ENCODE assay signal across 14 cellular contexts in genomic region chr2:104429978-104430740, GRCh38.
DNase-seq lines count a peak whose midpoint lies in the region; ATAC-seq and TF ChIP-seq lines count a peak whose summit lies in the region.
"Had no signal": no experiment of that assay in that cellular context is flagged by ENCODE, and none has a peak within 500 bp of the region (broad histone marks: within the 10 kb centered on the region; RNA-seq: fewer than 3 reads in every experiment).

No MANE protein-coding gene starts in this region.

- H3K18ac ChIP-seq in neuronal stem cell (ENCODE audit: low read length) = no peak overlapping the region

- peak overlapping the region in 42 of 59 donors; percentile 3 to 69 (median 31) for H3K4me3 ChIP-seq in dorsolateral prefrontal cortex
- peak overlapping the region in 1 of 2 donors; percentile 1 for H3K4me3 ChIP-seq in neuronal stem cell (ENCODE audit: low read length in 2 of 2)
- H3K4me3 ChIP-seq: ascending aorta, stomach had no signal

- H3K27ac ChIP-seq in dorsolateral prefrontal cortex (peak overlapping the region; percentile 16 to 97 (median 91)), neuronal stem cell (replicated peaks; ENCODE audit: low read length) (no peak overlapping the region)
- H3K27ac ChIP-seq: ascending aorta, HL-60, stomach had no signal

- no peaks in the 10 kb centered on the region for H3K9me3 ChIP-seq in neuronal stem cell (replicated peaks in 1 of 2; ENCODE audit: control insufficient read depth in 2 of 2, insufficient read depth in 1 of 2, low read depth in 1 of 2, low read length in 2 of 2)
- H3K9me3 ChIP-seq: ascending aorta, stomach had no signal

- H2AFZ ChIP-seq in neuronal stem cell (ENCODE audit: low read length) = peak overlapping the region; percentile 63

- H2BK15ac ChIP-seq in neuronal stem cell (ENCODE audit: low read length) = no peak overlapping the region

- no peak overlapping the region for H2BK5ac ChIP-seq in neuronal stem cell (ENCODE audit: low read length)

- no peaks in the 10 kb centered on the region for H3K4me1 Mint-ChIP-seq in activated T-cell treated with anti-CD3 and anti-CD28 coated beads, Interleukin-2, amount 50 U/mL, for 72 hours (ENCODE audit: low read depth)
- H3K4me1 Mint-ChIP-seq in nephron progenitor cell = peaks cover 42% of the 10 kb centered on the region

- no peak overlapping the region for H2BK12ac ChIP-seq in neuronal stem cell (ENCODE audit: low read length)

- no peak for ATAC-seq in activated T-cell treated with anti-CD3 and anti-CD28 coated beads, Interleukin-2, amount 50 U/mL, for 72 hours (replicated peaks in 1 of 2)
- no peak for ATAC-seq in esophagus mucosa
- ATAC-seq: left cardiac atrium had no signal

- no peak overlapping the region for H3K4ac ChIP-seq in neuronal stem cell (ENCODE audit: low read length)

- no peaks in the 10 kb centered on the region for H3K36me3 ChIP-seq in neuronal stem cell (replicated peaks in 1 of 2; ENCODE audit: control insufficient read depth in 2 of 2, insufficient read depth in 2 of 2, low read length in 2 of 2)
- H3K36me3 ChIP-seq: ascending aorta, stomach had no signal

- H3K27me3 Mint-ChIP-seq in activated T-cell treated with anti-CD3 and anti-CD28 coated beads, Interleukin-2, amount 50 U/mL, for 72 hours (ENCODE audit: low read depth) = peaks cover 48% of the 10 kb centered on the region
- H3K27me3 Mint-ChIP-seq in nephron progenitor cell (ENCODE audit: low read depth, poor library complexity) = peaks cover 3% of the 10 kb centered on the region

- no peak overlapping the region for H3K9ac ChIP-seq in neuronal stem cell (ENCODE audit: low read depth, low read length, poor library complexity)

- H3K27ac Mint-ChIP-seq in activated T-cell treated with anti-CD3 and anti-CD28 coated beads, Interleukin-2, amount 50 U/mL, for 72 hours = no peak overlapping the region
- H3K27ac Mint-ChIP-seq in nephron progenitor cell = no peak overlapping the region

- no peaks in the 10 kb centered on the region for H3K9me3 Mint-ChIP-seq in activated T-cell treated with anti-CD3 and anti-CD28 coated beads, Interleukin-2, amount 50 U/mL, for 72 hours
- no peaks in the 10 kb centered on the region for H3K9me3 Mint-ChIP-seq in nephron progenitor cell

- TF ChIP-seq CTCF in dorsolateral prefrontal cortex (IDR thresholded peaks at IDR 0.05 in 54 of 56, conservative IDR thresholded peaks at IDR 0.05 in 2 of 56; ENCODE audit: low read depth in 1 of 56, partially characterized antibody in 56 of 56) = peak in 4 of 56 donors; percentile 5 to 15 (median 10)
- no peak for TF ChIP-seq CTCF in nephron progenitor cell (IDR thresholded peaks at IDR 0.05)

- H2AK5ac ChIP-seq in neuronal stem cell (ENCODE audit: low read depth, low read length) = no peak overlapping the region

- DNase-seq in DMS53 treated with DMSO at 0.1 percent for 48 hours (lab: John Stamatoyannopoulos, UW; ENCODE audit: unreplicated experiment) (peak; percentile 24), NCI-H2107 treated with DMSO at 0.1 percent for 48 hours (lab: John Stamatoyannopoulos, UW; ENCODE audit: unreplicated experiment) (peak; percentile 56), dorsolateral prefrontal cortex (peak in 8 of 10 donors; percentile 55 to 83 (median 71)), neuronal stem cell (ENCODE audit: low spot score) (peak; percentile 80), nephron progenitor cell (no peak), mesenteric fat pad (ENCODE audit: low spot score) (no peak)
- no peak for DNase-seq in activated T-cell treated with anti-CD3 and anti-CD28 coated beads, Interleukin-2, amount 50 U/mL, for 72 hours
- DNase-seq: activated effector memory CD4-positive, alpha-beta T cell treated with Interleukin-2 at 50 U/mL for 16 hours; dermis blood vessel endothelial cell; left cardiac atrium; stomach had no signal

- H3K27me3 ChIP-seq in dorsolateral prefrontal cortex (no peaks in the 10 kb centered on the region), neuronal stem cell (ENCODE audit: control insufficient read depth in 3 of 3, insufficient read depth in 3 of 3, low read depth in 1 of 3, low read length in 3 of 3) (no peaks in the 10 kb centered on the region)
- H3K27me3 ChIP-seq: ascending aorta, stomach had no signal

- no peak overlapping the region for H4K8ac ChIP-seq in neuronal stem cell (ENCODE audit: low read depth, low read length)

- no peak overlapping the region for H3K4me2 ChIP-seq in neuronal stem cell (ENCODE audit: insufficient read depth, low read length, poor library complexity, severe bottlenecking)

- no peak overlapping the region for H4K91ac ChIP-seq in neuronal stem cell (ENCODE audit: low read depth, low read length, poor library complexity)

- H3K4me1 ChIP-seq in neuronal stem cell (ENCODE audit: control insufficient read depth in 2 of 2, insufficient read depth in 1 of 2, low read depth in 1 of 2, low read length in 2 of 2) = peaks cover 21 to 58% of the 10 kb centered on the region in 2 donors
- H3K4me1 ChIP-seq: ascending aorta, stomach had no signal

- no CpG with 5 or more reads among the region's 15 CpGs for whole genome bisulfite sequencing in neuronal stem cell (ENCODE audit: extremely low coverage in 2 of 2, insufficient read length in 2 of 2, insufficient replicate concordance in 1 of 2), 2 donors

- no peak overlapping the region for H3K4me3 Mint-ChIP-seq in activated T-cell treated with anti-CD3 and anti-CD28 coated beads, Interleukin-2, amount 50 U/mL, for 72 hours
- H3K4me3 Mint-ChIP-seq in nephron progenitor cell = no peak overlapping the region

- no peak overlapping the region for H3K23ac ChIP-seq in neuronal stem cell (ENCODE audit: low read depth, low read length, poor library complexity)

- H3K14ac ChIP-seq in neuronal stem cell (ENCODE audit: low read length) = no peak overlapping the region

- H3K79me1 ChIP-seq in neuronal stem cell (ENCODE audit: low read depth, low read length) = no peaks in the 10 kb centered on the region

- intact Hi-C loops in dorsolateral prefrontal cortex (cut with DNase I) = loop anchor here (1.0 to 5.0 kb wide), 4 partner anchors 72 to 422 kb away; partner anchors contain the start of gene POU3F3 (in 1 of the 2)

- H2BK120ac ChIP-seq in neuronal stem cell (ENCODE audit: low read depth, low read length) = no peak overlapping the region

- H3K36me3 Mint-ChIP-seq in activated T-cell treated with anti-CD3 and anti-CD28 coated beads, Interleukin-2, amount 50 U/mL, for 72 hours (ENCODE audit: insufficient read depth in 2 of 2) = no peaks in the 10 kb centered on the region
- H3K36me3 Mint-ChIP-seq in nephron progenitor cell (ENCODE audit: low read depth) = no peaks in the 10 kb centered on the region

Comparison
In these comparisons a context has a peak if more than half of its experiments do, and no peak if none do; other contexts are left out.
1. DNase-seq: peak in DMS53 treated with DMSO at 0.1 percent for 48 hours (single experiment), NCI-H2107 treated with DMSO at 0.1 percent for 48 hours (single experiment), dorsolateral prefrontal cortex (8 of 10) and neuronal stem cell (single experiment); none in activated T-cell treated with anti-CD3 and anti-CD28 coated beads, Interleukin-2, amount 50 U/mL, for 72 hours (0 of 2), nephron progenitor cell (single experiment) and mesenteric fat pad (single experiment).